ENCODE assay signal across 8 cellular contexts in genomic region chr10:67884313-67884841, GRCh38. TPM values are rescaled to one million over a fixed set of nuclear protein-coding genes. Genes with fewer than 3 reads are reported as not detected.
DNase-seq lines count a peak whose midpoint lies in the region; ATAC-seq and TF ChIP-seq lines count a peak whose summit lies in the region.

SIRT1 (plus strand) TSS chr10:67884656; CDS start chr10:67884722, 66 bp downstream.

- peaks cover 16 to 23% of the 10 kb centered on the region in 2 donors for H3K36me3 ChIP-seq in muscle layer of duodenum (ENCODE audit: control insufficient read depth in 1 of 2, insufficient read depth in 2 of 2, low read length in 2 of 2)

- ATAC-seq in GM21737 (IDR thresholded peaks at IDR 0.05; ENCODE audit: unreplicated experiment), result peak; percentile 83
- ATAC-seq in esophagus mucosa, result peak; percentile 95

- H3K27me3 ChIP-seq in muscle layer of duodenum (ENCODE audit: low read depth, low read length), result no peaks in the 10 kb centered on the region

- H3K9me3 ChIP-seq in muscle layer of duodenum (ENCODE audit: control insufficient read depth in 1 of 2, low read length in 2 of 2), result no peaks in the 10 kb centered on the region

- peak within 1 kb of the TSS; percentile 94 for H3K27ac ChIP-seq in muscle layer of duodenum (ENCODE audit: low read length)

- H3K4me1 ChIP-seq in muscle layer of duodenum (ENCODE audit: control insufficient read depth in 1 of 2, insufficient read depth in 2 of 2, low read length in 2 of 2), result peaks cover 0 to 8% of the 10 kb centered on the region in 2 donors

- peak; percentile 65 for DNase-seq in DMS79 treated with DMSO at 0.1 percent for 48 hours (lab: John Stamatoyannopoulos, UW)
- peak; percentile 80 for DNase-seq in KG1 (lab: John Stamatoyannopoulos, UW)
- peak; percentile 93 to 94 for DNase-seq in activated T-cell treated with anti-CD3 and anti-CD28 coated beads, Interleukin-2, amount 50 U/mL, for 48 hours
- peak; percentile 86 for DNase-seq in stimulated activated CD8-positive, alpha-beta memory T cell treated with anti-CD3 and anti-CD28 coated beads, Interleukin-7, amount 100 ng/mL, for 24 hours (ENCODE audit: low read depth)

- peak within 1 kb of the TSS; percentile 83 to 97 for H3K4me3 ChIP-seq in muscle layer of duodenum (ENCODE audit: low read depth in 1 of 2, low read length in 2 of 2)

TF ChIP-seq in PFSK-1, 5 proteins besides CTCF, POLR2A, EP300 and RAD21:
- TF ChIP-seq, protein P1, sequence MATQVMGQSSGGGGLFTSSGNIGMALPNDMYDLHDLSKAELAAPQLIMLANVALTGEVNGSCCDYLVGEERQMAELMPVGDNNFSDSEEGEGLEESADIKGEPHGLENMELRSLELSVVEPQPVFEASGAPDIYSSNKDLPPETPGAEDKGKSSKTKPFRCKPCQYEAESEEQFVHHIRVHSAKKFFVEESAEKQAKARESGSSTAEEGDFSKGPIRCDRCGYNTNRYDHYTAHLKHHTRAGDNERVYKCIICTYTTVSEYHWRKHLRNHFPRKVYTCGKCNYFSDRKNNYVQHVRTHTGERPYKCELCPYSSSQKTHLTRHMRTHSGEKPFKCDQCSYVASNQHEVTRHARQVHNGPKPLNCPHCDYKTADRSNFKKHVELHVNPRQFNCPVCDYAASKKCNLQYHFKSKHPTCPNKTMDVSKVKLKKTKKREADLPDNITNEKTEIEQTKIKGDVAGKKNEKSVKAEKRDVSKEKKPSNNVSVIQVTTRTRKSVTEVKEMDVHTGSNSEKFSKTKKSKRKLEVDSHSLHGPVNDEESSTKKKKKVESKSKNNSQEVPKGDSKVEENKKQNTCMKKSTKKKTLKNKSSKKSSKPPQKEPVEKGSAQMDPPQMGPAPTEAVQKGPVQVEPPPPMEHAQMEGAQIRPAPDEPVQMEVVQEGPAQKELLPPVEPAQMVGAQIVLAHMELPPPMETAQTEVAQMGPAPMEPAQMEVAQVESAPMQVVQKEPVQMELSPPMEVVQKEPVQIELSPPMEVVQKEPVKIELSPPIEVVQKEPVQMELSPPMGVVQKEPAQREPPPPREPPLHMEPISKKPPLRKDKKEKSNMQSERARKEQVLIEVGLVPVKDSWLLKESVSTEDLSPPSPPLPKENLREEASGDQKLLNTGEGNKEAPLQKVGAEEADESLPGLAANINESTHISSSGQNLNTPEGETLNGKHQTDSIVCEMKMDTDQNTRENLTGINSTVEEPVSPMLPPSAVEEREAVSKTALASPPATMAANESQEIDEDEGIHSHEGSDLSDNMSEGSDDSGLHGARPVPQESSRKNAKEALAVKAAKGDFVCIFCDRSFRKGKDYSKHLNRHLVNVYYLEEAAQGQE (IDR thresholded peaks at IDR 0.05; ENCODE audit: insufficient read depth in 1 of 2, low read depth in 2 of 2, low read length in 2 of 2), result 0 out of 4 replicates have a peak, but pooled peaks of 1 of the 2 experiments have one; percentile 3
- TF ChIP-seq TAF1 (IDR thresholded peaks at IDR 0.05; ENCODE audit: borderline replicate concordance, insufficient read depth, low read length) (peak; percentile 70; the same call in 1 of the 2 replicates), POLR2AphosphoS5 (IDR thresholded peaks at IDR 0.05; ENCODE audit: low read depth, low read length) (peak; percentile 89), SIN3A (IDR thresholded peaks at IDR 0.05; ENCODE audit: borderline replicate concordance, insufficient read depth, low read length) (peak; percentile 95; the same call in 1 of the 2 replicates), FOXP2 (optimal IDR thresholded peaks at IDR 0.05; ENCODE audit: borderline replicate concordance, extremely low read depth, extremely low read length, insufficient read depth) (peak; percentile 99)

RNA-seq across cellular contexts. Expression of gene SIRT1, which starts in this region (rescaled TPM):
- 12.9 TPM for polyA plus RNA-seq in PFSK-1 (2012; ENCODE audit: insufficient read length, low read depth)
- 10.2 TPM for total RNA-seq in esophagus mucosa

Comparison
In these comparisons a context has a peak if more than half of its experiments do, and no peak if none do; other contexts are left out.
1. Peak in every context shown above with its lines: DNase-seq, ATAC-seq, H3K4me3 ChIP-seq and H3K27ac ChIP-seq.